ENCODE assay signal across 10 cellular contexts in genomic region chr15:96341465-96342142, GRCh38. TPM values are rescaled to one million over a fixed set of nuclear protein-coding genes. Genes with fewer than 3 reads are reported as not detected.
A peak's percentile ranks its signal among the peaks of the same experiment; 100 is the strongest.
DNase-seq lines count a peak whose midpoint lies in the region; ATAC-seq and TF ChIP-seq lines count a peak whose summit lies in the region.
"Had no signal": no experiment of that assay in that cellular context is flagged by ENCODE, and none has a peak within 500 bp of the region (broad histone marks: within the 10 kb centered on the region; RNA-seq: fewer than 3 reads in every experiment).

No MANE protein-coding gene starts in this region.

- no peak overlapping the region for H4K8ac ChIP-seq in H9 (replicated peaks; ENCODE audit: insufficient read length, low read depth, low read length)

- no peak overlapping the region for H2AK5ac ChIP-seq in H9 (ENCODE audit: insufficient read length, low read length)

- WGBS in H9 (ENCODE audit: extremely low coverage, insufficient read length, low lambda C conversion rate): no CpG with 5 or more reads among the region's 37 CpGs

- no peak overlapping the region for H2BK12ac ChIP-seq in H9 (ENCODE audit: insufficient read length, low read depth, low read length)

- H2BK120ac ChIP-seq in H9 (ENCODE audit: low read depth, low read length, poor library complexity, severe bottlenecking): no peak overlapping the region

- in situ Hi-C loops in gastrocnemius medialis (cut with MboI; ENCODE audit: low sequenced_read_pairs in 4 of 4) (loop anchor here in 2 of 4 donors (10.0 to 25.0 kb wide), 3 partner anchors 1077 to 1621 kb away; partner anchors contain the start of gene ARRDC4 (in 1 of the 2)), KBM-7 (cut with MboI; ENCODE audit: low pct_unique_long_range_greater_than_20kb, low sequenced_read_pairs) (loop anchor here (25.0 kb wide), 1 partner anchor 1079 kb away; no protein-coding TSS in a partner anchor)

- H3K4me1 ChIP-seq in H9 (ENCODE audit: insufficient read depth, low read length) (peaks cover 4% of the 10 kb centered on the region; the same call in 1 of the 2 replicates), breast epithelium (peaks cover 0 to 4% of the 10 kb centered on the region in 2 donors), gastrocnemius medialis (peaks cover 0 to 36% of the 10 kb centered on the region in 2 donors)

- H2AFZ ChIP-seq in H9 (ENCODE audit: low read length): no peak overlapping the region

- TF ChIP-seq CTCF in H9 (conservative IDR thresholded peaks at IDR 0.05) (no peak), breast epithelium (IDR thresholded peaks at IDR 0.05) (no peak), gastrocnemius medialis (IDR thresholded peaks at IDR 0.05 in 4 of 5, conservative IDR thresholded peaks at IDR 0.05 in 1 of 5) (no peak)

- H3K36me3 ChIP-seq in breast epithelium (no peaks in the 10 kb centered on the region), gastrocnemius medialis (no peaks in the 10 kb centered on the region)
- H3K36me3 ChIP-seq: neutrophil had no signal

- no peak for TF ChIP-seq POLR2A in breast epithelium (IDR thresholded peaks at IDR 0.05)
- no peak for TF ChIP-seq POLR2A in gastrocnemius medialis (IDR thresholded peaks at IDR 0.05)

- no peak overlapping the region for H3K4ac ChIP-seq in H9 (ENCODE audit: low read depth, low read length)

- H3K27ac ChIP-seq in H9 (ENCODE audit: insufficient read length, low read depth, low read length) (no peak overlapping the region), breast epithelium (peak overlapping the region; percentile 93 to 95), gastrocnemius medialis (peak overlapping the region; percentile 93 to 98 (median 95))
- H3K27ac ChIP-seq: neutrophil had no signal

- H3K79me1 ChIP-seq in H9 (ENCODE audit: insufficient read depth, low read depth, low read length, poor library complexity, severe bottlenecking): no peaks in the 10 kb centered on the region

- H3K18ac ChIP-seq in H9 (ENCODE audit: insufficient read length, low read depth, low read length): no peak overlapping the region

- DNase-seq in H9 (peak; percentile 62), breast epithelium (ENCODE audit: low spot score in 2 of 2) (peak in 1 of 2 donors; percentile 17), islet precursor cell (peak; percentile 64), gastrocnemius medialis (no peak), HuH-7.5 (ENCODE audit: low spot score) (no peak), KBM-7 (no peak), H4 (ENCODE audit: low spot score) (no peak), DMS53 treated with DMSO at 0.1 percent for 48 hours (lab: John Stamatoyannopoulos, UW; ENCODE audit: unreplicated experiment) (no peak)
- DNase-seq: activated gamma-delta T cell had no signal

- no peaks in the 10 kb centered on the region for H4K20me1 ChIP-seq in H9 (ENCODE audit: control insufficient read depth, insufficient read depth, insufficient read length)

- H2BK5ac ChIP-seq in H9 (ENCODE audit: insufficient read length, low read length): no peak overlapping the region

- no peak overlapping the region for H3K56ac ChIP-seq in H9 (ENCODE audit: insufficient read length, low read depth, low read length)

- no peaks in the 10 kb centered on the region for H3K79me2 ChIP-seq in H9 (ENCODE audit: insufficient read depth, low read length)

- peak overlapping the region; percentile 79 to 89 (median 80) for H3K4me3 ChIP-seq in breast epithelium
- peak overlapping the region; percentile 81 to 94 (median 84) for H3K4me3 ChIP-seq in gastrocnemius medialis

- H3K27me3 ChIP-seq in H9 (ENCODE audit: insufficient read depth, low read length) (peaks cover 62% of the 10 kb centered on the region), breast epithelium (no peaks in the 10 kb centered on the region), gastrocnemius medialis (no peaks in the 10 kb centered on the region)

- intact Hi-C loops in breast epithelium (cut with DNase I; ENCODE audit: low total_unique reads) (no loop called here), gastrocnemius medialis (cut with DNase I; ENCODE audit: low total_unique reads) (loop anchor here (1.0 to 10.0 kb wide), 3 partner anchors 15 to 897 kb away; no protein-coding TSS in a partner anchor)

- H3K9me3 ChIP-seq in H9 (ENCODE audit: control insufficient read depth, low read depth, low read length) (no peaks in the 10 kb centered on the region), breast epithelium (no peaks in the 10 kb centered on the region), gastrocnemius medialis (no peaks in the 10 kb centered on the region)
- H3K9me3 ChIP-seq: neutrophil had no signal

- no peak overlapping the region for H3T11ph ChIP-seq in H9 (ENCODE audit: low read length)

- H3K4me2 ChIP-seq in H9 (ENCODE audit: insufficient read depth, insufficient read length, low read length): peak overlapping the region; percentile 57

- no peak overlapping the region for H4K91ac ChIP-seq in H9 (ENCODE audit: insufficient read length, low read depth, low read length)

- H3K14ac ChIP-seq in H9 (ENCODE audit: insufficient read depth, low read length): no peak overlapping the region

- peak in 1 of 2 donors; percentile 3 for ATAC-seq in gastrocnemius medialis

- H3K23me2 ChIP-seq in H9 (ENCODE audit: insufficient read length, low read depth, low read length, poor library complexity, severe bottlenecking): peaks cover 18% of the 10 kb centered on the region

- no peak overlapping the region for H4K5ac ChIP-seq in H9 (ENCODE audit: insufficient read length, low read depth, low read length)

- peak overlapping the region in 1 of 3 experiments; percentile 20; a peak in 1 of 7 replicates for H3K27ac Mint-ChIP-seq in H9

- no peak overlapping the region for H2BK15ac ChIP-seq in H9 (ENCODE audit: low read depth, low read length)

- no peak overlapping the region for H3K23ac ChIP-seq in H9 (ENCODE audit: insufficient read length, low read depth, low read length)

- no peak overlapping the region for H3K9ac ChIP-seq in H9 (ENCODE audit: extremely low read depth, insufficient read length, low read length)

- no peaks in the 10 kb centered on the region; a peak in 1 of 7 replicates for H3K36me3 Mint-ChIP-seq in H9 (ENCODE audit: insufficient read depth in 1 of 3, low read depth in 3 of 3)

- no peak overlapping the region for H2BK20ac ChIP-seq in H9 (ENCODE audit: low read depth, low read length, poor library complexity, severe bottlenecking)

- peaks cover 42% of the 10 kb centered on the region for H3K27me3 Mint-ChIP-seq in H9 (ENCODE audit: low read depth)

- H3K4me3 Mint-ChIP-seq in H9: peak overlapping the region; percentile 67 to 85

- peaks cover 61 to 87% of the 10 kb centered on the region in 2 experiments for H3K4me1 Mint-ChIP-seq in H9

- no peaks in the 10 kb centered on the region; a peak in 2 of 5 replicates for H3K9me3 Mint-ChIP-seq in H9

RNA-seq across cellular contexts. Expression of gene NR2F2, which starts 11.1 kb away (rescaled TPM):
- 0.24 TPM in 1 of 2 replicates, not detected in the other for total RNA-seq in H9 (2021)
- 10 to 100 TPM; 13.2 to 22.9 (median 13.6) TPM for total RNA-seq in breast epithelium
- 10 to 100 TPM in 1 of 4 donors, 1 to 10 TPM in 3; 4.3 to 14.6 (median 9.3) TPM for total RNA-seq in gastrocnemius medialis
- total RNA-seq in H4 (2014; rRNA removed; shearing (Covaris generic)): 3.1 and 4.0 TPM in 2 replicates

Comparison
In these comparisons a context has a peak if more than half of its experiments do, and no peak if none do; other contexts are left out.
1. DNase-seq: peak in H9 (single experiment) and islet precursor cell (single experiment); none in gastrocnemius medialis (0 of 2), HuH-7.5 (single experiment), KBM-7 (single experiment), H4 (single experiment) and DMS53 treated with DMSO at 0.1 percent for 48 hours (single experiment).